Comparison of ENCODE assay signal across 8 cellular contexts in the genomic region with DNA sequence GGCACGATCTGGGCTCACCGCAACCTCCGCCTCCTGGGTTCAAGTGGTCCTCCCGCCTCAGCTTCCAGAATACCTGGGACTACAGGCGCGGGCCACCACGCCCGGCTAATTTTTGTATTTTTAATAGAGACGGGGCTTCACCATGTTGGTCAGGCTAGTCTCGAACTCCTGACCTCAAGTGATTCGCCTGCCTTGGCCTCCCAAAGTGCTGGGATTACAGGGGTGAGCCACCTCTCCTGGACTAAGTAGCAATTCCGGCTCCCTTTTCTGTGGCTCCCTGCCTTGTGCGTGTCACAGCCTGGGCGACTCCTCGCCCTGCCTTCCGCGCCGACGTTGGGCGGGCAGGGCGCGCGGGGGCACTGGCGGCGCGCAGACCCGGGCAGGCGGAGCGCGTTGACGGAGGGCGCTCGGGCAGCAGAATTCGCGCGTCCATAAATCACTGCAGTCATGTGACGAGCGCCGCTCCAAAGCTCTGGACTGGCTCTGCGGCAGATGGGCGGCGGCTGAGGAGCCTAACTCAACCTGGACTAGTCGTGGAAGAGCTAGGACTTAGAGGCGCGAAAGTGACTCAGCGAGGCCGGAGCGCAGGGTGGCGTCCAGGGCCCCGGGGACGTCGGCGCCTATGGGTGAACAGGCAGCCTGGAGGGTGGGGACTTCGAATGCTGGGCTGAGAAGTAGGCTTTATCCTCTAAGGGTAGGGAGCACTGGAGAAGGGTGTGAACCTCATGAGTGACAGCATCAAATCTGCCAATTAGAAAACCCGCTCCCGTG. TPM values are rescaled to one million over a fixed set of nuclear protein-coding genes. Genes with fewer than 3 reads are reported as not detected.
A peak's percentile ranks its signal among the peaks of the same experiment; 100 is the strongest.
DNase-seq lines count a peak whose midpoint lies in the region; TF ChIP-seq lines count a peak whose summit lies in the region.

No MANE protein-coding gene starts in this region.

- DNase-seq in SIG-M5 treated with dmso at 0.1 percent for 504 hours (lab: John Stamatoyannopoulos, UW; ENCODE audit: unreplicated experiment), result peak; percentile 61
- DNase-seq in SIG-M5 (lab: John Stamatoyannopoulos, UW), result no peak
- peak; percentile 91 to 96 for DNase-seq in SHP77 (lab: John Stamatoyannopoulos, UW)
- peak; percentile 93 for DNase-seq in colonic mucosa
- no peak for DNase-seq in ecto neural progenitor cell (ENCODE audit: low spot score)

- no peaks in the 10 kb centered on the region for H3K27me3 ChIP-seq in HUES48 (ENCODE audit: control insufficient read depth, insufficient read depth, low read length)
- H3K27me3 ChIP-seq in colonic mucosa, result no peaks in the 10 kb centered on the region
- no peaks in the 10 kb centered on the region for H3K27me3 ChIP-seq in liver (ENCODE audit: control insufficient read depth in 4 of 4, insufficient read depth in 4 of 4, low read length in 3 of 4)
- H3K27me3 ChIP-seq in stomach smooth muscle (ENCODE audit: control insufficient read depth in 1 of 2, insufficient read depth in 2 of 2, low read length in 2 of 2), result no peaks in the 10 kb centered on the region

- WGBS in liver, result 17% methylated on average over 56 of the region's 56 CpGs

- TF ChIP-seq CTCF in colonic mucosa (IDR thresholded peaks at IDR 0.05) (peak; percentile 44), liver (IDR thresholded peaks at IDR 0.05; ENCODE audit: low read depth, low read length, missing input control) (peak; percentile 34)

- H3K4me1 ChIP-seq in HUES48 (ENCODE audit: control insufficient read depth, insufficient read depth, low read length) (0 out of 2 replicates have a peak, but pooled peaks cover 4% of the 10 kb centered on the region), colonic mucosa (peaks cover 9% of the 10 kb centered on the region), liver (ENCODE audit: control insufficient read depth in 4 of 4, insufficient read depth in 4 of 4, low read length in 3 of 4) (peaks cover 8 to 23% (median 16%) of the 10 kb centered on the region in 4 donors), stomach smooth muscle (ENCODE audit: control insufficient read depth, insufficient read depth, low read length) (peaks cover 22% of the 10 kb centered on the region)

- H3K36me3 ChIP-seq in HUES48 (ENCODE audit: control insufficient read depth, insufficient read depth, low read length), result peaks cover 13% of the 10 kb centered on the region
- H3K36me3 ChIP-seq in colonic mucosa, result no peaks in the 10 kb centered on the region
- peaks cover 0 to 4% (median 0%) of the 10 kb centered on the region in 4 donors for H3K36me3 ChIP-seq in liver (ENCODE audit: control insufficient read depth in 4 of 4, insufficient read depth in 3 of 4, low read depth in 1 of 4, low read length in 3 of 4)
- peaks cover 4 to 7% of the 10 kb centered on the region in 2 donors for H3K36me3 ChIP-seq in stomach smooth muscle (ENCODE audit: control insufficient read depth in 2 of 2, insufficient read depth in 2 of 2, low read length in 2 of 2)

- TF ChIP-seq RAD21 in liver (IDR thresholded peaks at IDR 0.05), result peak in 1 of 2 donors; percentile 21

- H3K9ac ChIP-seq in HUES48 (ENCODE audit: low read depth, low read length) (no peak overlapping the region), colonic mucosa (ENCODE audit: low read depth in 2 of 2, low read length in 2 of 2) (peak overlapping the region in 1 of 2 donors; percentile 54), liver (ENCODE audit: low read depth in 1 of 2, low read length in 2 of 2) (no peak overlapping the region), stomach smooth muscle (ENCODE audit: low read length in 2 of 2) (peak overlapping the region; percentile 22 to 64)

- no peaks in the 10 kb centered on the region for H3K9me3 ChIP-seq in HUES48 (ENCODE audit: control insufficient read depth, insufficient read depth, low read length)
- H3K9me3 ChIP-seq in colonic mucosa, result no peaks in the 10 kb centered on the region
- H3K9me3 ChIP-seq in liver (ENCODE audit: control insufficient read depth in 4 of 4, low read length in 3 of 4), result no peaks in the 10 kb centered on the region
- no peaks in the 10 kb centered on the region for H3K9me3 ChIP-seq in stomach smooth muscle (ENCODE audit: control insufficient read depth in 2 of 2, low read length in 2 of 2)

- H3K4me3 ChIP-seq in HUES48 (ENCODE audit: low read depth, low read length) (0 out of 2 replicates have a peak overlapping the region, but pooled peaks have one; percentile 14), colonic mucosa (peak overlapping the region; percentile 72), liver (ENCODE audit: low read depth in 1 of 3, low read length in 3 of 3) (peak overlapping the region in 1 of 3 donors; percentile 87), stomach smooth muscle (ENCODE audit: low read length in 2 of 2) (peak overlapping the region; percentile 46 to 91)

- no peak overlapping the region for H3K27ac ChIP-seq in HUES48 (ENCODE audit: low read depth, low read length)
- peak overlapping the region; percentile 89 for H3K27ac ChIP-seq in colonic mucosa
- H3K27ac ChIP-seq in liver (ENCODE audit: low read depth in 1 of 2, low read length in 2 of 2), result peak overlapping the region; percentile 60 to 79
- H3K27ac ChIP-seq in stomach smooth muscle (ENCODE audit: low read length), result peak overlapping the region; percentile 62

- intact Hi-C loops in colonic mucosa (cut with DNase I), result no loop called here

TF ChIP-seq in liver, 16 proteins besides CTCF, POLR2A, EP300 and RAD21:
- TF ChIP-seq SP1 (IDR thresholded peaks at IDR 0.05), result peak; percentile 11
- no peak for TF ChIP-seq GABPA (IDR thresholded peaks at IDR 0.05 in 1 of 2, conservative IDR thresholded peaks at IDR 0.05 in 1 of 2)
- TF ChIP-seq EGR1 (IDR thresholded peaks at IDR 0.05; ENCODE audit: low read depth in 2 of 2), result peak in 1 of 2 donors; percentile 29
TF ChIP-seq in liver: peak in this region for 2.

RNA-seq across cellular contexts. Expression of a gene that starts 1.4 kb away (rescaled TPM):
- total RNA-seq in colonic mucosa (10 to 100 TPM; 97.5 to 97.7 TPM), liver (10 to 100 TPM; 12.5 to 15.5 TPM)
- 10 to 100 TPM; 13.6 to 13.8 TPM for polyA plus RNA-seq in liver

RNA-seq across cellular contexts. Expression of a gene that starts 10.4 kb away (rescaled TPM):
- total RNA-seq in colonic mucosa (1 to 10 TPM; 2.5 to 6.8 TPM), liver (1 to 10 TPM; 1.6 to 5.9 TPM)
- polyA plus RNA-seq in liver, result under 1 TPM; 0.29 to 0.68 TPM

RNA-seq across cellular contexts. Expression of a gene that starts 32.7 kb away (rescaled TPM):
- total RNA-seq in colonic mucosa (10 to 100 TPM; 47.5 to 53.0 TPM), liver (10 to 100 TPM; 13.4 to 23.6 TPM)
- polyA plus RNA-seq in liver, result 10 to 100 TPM; 41.1 to 42.1 TPM

RNA-seq across cellular contexts. Expression of a gene that starts 43.5 kb away (rescaled TPM):
- total RNA-seq in colonic mucosa (100 to 1,000 TPM; 162 to 374 TPM), liver (1 to 10 TPM; 7.0 to 10.0 TPM)
- 10 to 100 TPM; 10.8 to 64.5 TPM for polyA plus RNA-seq in liver

Comparison
In these comparisons a context has a peak if more than half of its experiments do, and no peak if none do; other contexts are left out.
1. DNase-seq: peak in SIG-M5 treated with dmso at 0.1 percent for 504 hours (single experiment), SHP77 (2 of 2) and colonic mucosa (single experiment); none in SIG-M5 (single experiment) and ecto neural progenitor cell (single experiment).
2. H3K9ac ChIP-seq: peak in stomach smooth muscle (2 of 2); none in HUES48 (single experiment) and liver (0 of 2).
3. RNA of a gene that starts 1.4 kb away (total RNA-seq): 97.5 to 97.7 TPM in colonic mucosa; 12.5 to 15.5 TPM in liver; every median in the first group is over 4 times any median in the second.